In the genomic region with DNA sequence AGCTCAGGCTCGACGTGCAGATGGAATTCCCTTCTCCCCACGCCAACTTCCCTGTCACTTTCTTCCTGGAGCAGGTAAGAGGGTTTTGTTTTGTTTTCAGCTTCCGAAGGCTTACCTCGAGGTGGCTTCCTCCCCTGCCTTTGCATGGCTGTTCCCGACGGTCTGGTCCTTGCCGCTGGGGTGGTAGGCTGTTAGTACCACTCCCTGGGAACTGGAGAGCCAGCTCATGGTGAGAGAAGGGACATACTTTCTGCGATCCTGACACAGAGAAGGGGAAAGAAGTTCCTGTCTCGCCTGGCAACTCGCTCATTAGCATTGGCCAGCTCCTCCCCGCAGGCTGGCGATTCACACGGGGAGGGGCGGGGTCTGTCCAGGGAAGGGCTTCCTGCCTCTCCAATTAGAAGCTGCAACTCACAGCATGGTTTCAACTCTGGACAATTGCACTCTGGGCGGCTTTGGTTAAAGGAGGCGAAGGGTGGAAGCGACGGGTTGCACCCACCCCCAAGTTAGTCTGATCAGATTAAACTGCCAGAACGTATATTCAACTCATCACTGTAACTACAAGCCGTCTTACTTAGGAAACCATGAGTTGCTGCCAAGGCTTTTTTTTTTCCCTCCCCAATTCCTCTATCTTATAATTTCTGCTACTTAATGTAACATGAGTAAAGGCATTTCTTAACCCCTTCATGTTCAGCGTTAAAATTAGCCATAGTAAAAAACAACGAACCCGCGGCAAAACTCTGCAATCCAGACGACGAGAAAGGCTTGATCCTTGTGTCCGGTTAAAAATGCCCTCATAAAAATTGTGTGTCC, we compare ENCODE assay signal across 8 cellular contexts. TPM values are rescaled to one million over a fixed set of nuclear protein-coding genes. Genes with fewer than 3 reads are reported as not detected.
DNase-seq lines count a peak whose midpoint lies in the region; TF ChIP-seq lines count a peak whose summit lies in the region.

A gene with protein sequence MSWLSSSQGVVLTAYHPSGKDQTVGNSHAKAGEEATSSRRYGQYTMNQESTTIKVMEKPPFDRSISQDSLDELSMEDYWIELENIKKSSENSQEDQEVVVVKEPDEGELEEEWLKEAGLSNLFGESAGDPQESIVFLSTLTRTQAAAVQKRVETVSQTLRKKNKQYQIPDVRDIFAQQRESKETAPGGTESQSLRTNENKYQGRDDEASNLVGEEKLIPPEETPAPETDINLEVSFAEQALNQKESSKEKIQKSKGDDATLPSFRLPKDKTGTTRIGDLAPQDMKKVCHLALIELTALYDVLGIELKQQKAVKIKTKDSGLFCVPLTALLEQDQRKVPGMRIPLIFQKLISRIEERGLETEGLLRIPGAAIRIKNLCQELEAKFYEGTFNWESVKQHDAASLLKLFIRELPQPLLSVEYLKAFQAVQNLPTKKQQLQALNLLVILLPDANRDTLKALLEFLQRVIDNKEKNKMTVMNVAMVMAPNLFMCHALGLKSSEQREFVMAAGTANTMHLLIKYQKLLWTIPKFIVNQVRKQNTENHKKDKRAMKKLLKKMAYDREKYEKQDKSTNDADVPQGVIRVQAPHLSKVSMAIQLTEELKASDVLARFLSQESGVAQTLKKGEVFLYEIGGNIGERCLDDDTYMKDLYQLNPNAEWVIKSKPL (minus strand): TSS at position 269 of the 813 bp plus-strand sequence. CDS start 41 bp downstream, at position 228.

- H3K4me1 Mint-ChIP-seq in H9: peaks cover 31 to 33% of the 10 kb centered on the region in 2 experiments

- H3K4ac ChIP-seq in H9 (ENCODE audit: low read depth, low read length): no peak within 1 kb of the TSS

- intact Hi-C loops in T-helper 2 cell treated with Interferon-gamma antibody and Interleukin-4, amounts not matched to agents 100 ng/mL and 5 ng/mL, for 36 hours (cut with micrococcal nuclease): loop anchor here (1.0 kb wide), 2 partner anchors 26 to 38 kb away; no protein-coding TSS in a partner anchor

- no peak within 1 kb of the TSS for H3K14ac ChIP-seq in H9 (ENCODE audit: insufficient read depth, low read length)

- H3K4me1 ChIP-seq in H9 (ENCODE audit: insufficient read depth, low read length) (no peaks in the 10 kb centered on the region; the same call in 1 of the 2 replicates), MM.1S (ENCODE audit: low read length) (peaks cover 21% of the 10 kb centered on the region)

- no peaks in the 10 kb centered on the region for H3F3A ChIP-seq in MM.1S (ENCODE audit: insufficient read depth, low read length)

- in situ Hi-C loops in astrocyte of the cerebellum (cut with HindIII; ENCODE audit: low sequenced_read_pairs): no loop called here

- WGBS in H9 (ENCODE audit: extremely low coverage, insufficient read length, low lambda C conversion rate): no CpG with 5 or more reads among the region's 28 CpGs

- H3T11ph ChIP-seq in H9 (ENCODE audit: low read length): no peak within 1 kb of the TSS

- no peak within 1 kb of the TSS for H4K5ac ChIP-seq in H9 (ENCODE audit: insufficient read length, low read depth, low read length)

- H4K91ac ChIP-seq in H9 (ENCODE audit: insufficient read length, low read depth, low read length): no peak within 1 kb of the TSS

- no peak for TF ChIP-seq CTCF in H9 (conservative IDR thresholded peaks at IDR 0.05)
- no peak for TF ChIP-seq CTCF in MM.1S (IDR thresholded peaks at IDR 0.05; ENCODE audit: low read length)
- no peak for TF ChIP-seq CTCF in astrocyte of the cerebellum (IDR thresholded peaks at IDR 0.05; ENCODE audit: low read depth, low read length, missing control alignments)
- TF ChIP-seq CTCF in retinal pigment epithelial cell (conservative IDR thresholded peaks at IDR 0.05; ENCODE audit: low read depth, low read length): no peak

- no peak within 1 kb of the TSS for H3K23ac ChIP-seq in H9 (ENCODE audit: insufficient read length, low read depth, low read length)

- peak within 1 kb of the TSS; percentile 2 for H2AFZ ChIP-seq in H9 (ENCODE audit: low read length)
- peak within 1 kb of the TSS; percentile 70 for H2AFZ ChIP-seq in MM.1S (ENCODE audit: low read length)

- no peaks in the 10 kb centered on the region for H3K9me2 ChIP-seq in MM.1S (replicated peaks; ENCODE audit: insufficient read depth, low read length)

- no peaks in the 10 kb centered on the region for H4K20me1 ChIP-seq in H9 (ENCODE audit: control insufficient read depth, insufficient read depth, insufficient read length)
- H4K20me1 ChIP-seq in MM.1S (ENCODE audit: insufficient read depth, low read length): no peaks in the 10 kb centered on the region

- no peak within 1 kb of the TSS for H2BK120ac ChIP-seq in H9 (ENCODE audit: low read depth, low read length, poor library complexity, severe bottlenecking)

- H3K9me3 ChIP-seq in H9 (ENCODE audit: control insufficient read depth, low read depth, low read length) (no peaks in the 10 kb centered on the region), MM.1S (replicated peaks; ENCODE audit: insufficient read depth, low read length) (no peaks in the 10 kb centered on the region)

- no peaks in the 10 kb centered on the region; the same call in 1 of the 2 replicates for H3K27me3 Mint-ChIP-seq in H9 (ENCODE audit: low read depth)

- H3K79me1 ChIP-seq in H9 (ENCODE audit: insufficient read depth, low read depth, low read length, poor library complexity, severe bottlenecking): no peaks in the 10 kb centered on the region

- H3K9ac ChIP-seq in H9 (ENCODE audit: extremely low read depth, insufficient read length, low read length) (peak within 1 kb of the TSS; percentile 13), MM.1S (ENCODE audit: low read length) (peak within 1 kb of the TSS; percentile 86)

- no peak within 1 kb of the TSS for H3K56ac ChIP-seq in H9 (ENCODE audit: insufficient read length, low read depth, low read length)

- H2AK5ac ChIP-seq in H9 (ENCODE audit: insufficient read length, low read length): no peak within 1 kb of the TSS

- H3K27ac ChIP-seq in H9 (ENCODE audit: insufficient read length, low read depth, low read length): no peak within 1 kb of the TSS
- H3K27ac ChIP-seq in MM.1S (ENCODE audit: low read length): peak within 1 kb of the TSS; percentile 76

- no peak within 1 kb of the TSS for H2BK20ac ChIP-seq in H9 (ENCODE audit: low read depth, low read length, poor library complexity, severe bottlenecking)

- H3K27ac Mint-ChIP-seq in H9: peak within 1 kb of the TSS; percentile 48 to 95 (median 89); a peak in 5 of 7 replicates

- no peaks in the 10 kb centered on the region for H3K36me3 ChIP-seq in MM.1S (replicated peaks; ENCODE audit: insufficient read depth, low read length)

- H3K79me2 ChIP-seq in H9 (ENCODE audit: insufficient read depth, low read length) (no peaks in the 10 kb centered on the region), MM.1S (ENCODE audit: low read length) (peaks cover 49% of the 10 kb centered on the region)

- H3K23me2 ChIP-seq in H9 (ENCODE audit: insufficient read length, low read depth, low read length, poor library complexity, severe bottlenecking): peaks cover 6% of the 10 kb centered on the region

- H3K18ac ChIP-seq in H9 (ENCODE audit: insufficient read length, low read depth, low read length): no peak within 1 kb of the TSS

- no peaks in the 10 kb centered on the region for H3K36me3 Mint-ChIP-seq in H9 (ENCODE audit: insufficient read depth in 1 of 3, low read depth in 3 of 3)

- H2BK15ac ChIP-seq in H9 (ENCODE audit: low read depth, low read length): no peak within 1 kb of the TSS

- no peaks in the 10 kb centered on the region; a peak in 1 of 5 replicates for H3K9me3 Mint-ChIP-seq in H9

- H3K4me3 Mint-ChIP-seq in H9: peak within 1 kb of the TSS; percentile 81 to 89

- no peak within 1 kb of the TSS for H2BK12ac ChIP-seq in H9 (ENCODE audit: insufficient read length, low read depth, low read length)

- H4K8ac ChIP-seq in H9 (replicated peaks; ENCODE audit: insufficient read length, low read depth, low read length): no peak within 1 kb of the TSS

- peak within 1 kb of the TSS; percentile 60 for H3K4me2 ChIP-seq in H9 (ENCODE audit: insufficient read depth, insufficient read length, low read length)
- peak within 1 kb of the TSS; percentile 70 for H3K4me2 ChIP-seq in MM.1S (ENCODE audit: low read depth, low read length)

- H2BK5ac ChIP-seq in H9 (ENCODE audit: insufficient read length, low read length): no peak within 1 kb of the TSS

- H3K4me3 ChIP-seq in MM.1S (ENCODE audit: low read length): peak within 1 kb of the TSS; percentile 88
- peak within 1 kb of the TSS; percentile 70 for H3K4me3 ChIP-seq in astrocyte of the cerebellum (ENCODE audit: low read depth, low read length)
- H3K4me3 ChIP-seq in retinal pigment epithelial cell (ENCODE audit: low read length): peak within 1 kb of the TSS; percentile 70

- no peaks in the 10 kb centered on the region for H3K27me3 ChIP-seq in H9 (ENCODE audit: insufficient read depth, low read length)
- no peaks in the 10 kb centered on the region for H3K27me3 ChIP-seq in MM.1S (replicated peaks; ENCODE audit: insufficient read depth, low read length)

- DNase-seq in GM04504 (ENCODE audit: low read depth) (peak; percentile 88), H9 (peak; percentile 91), MM.1S (peak; percentile 86), astrocyte of the cerebellum (ENCODE audit: low read depth) (peak; percentile 75), hippocampal formation (lab: John Stamatoyannopoulos, UW) (peak; percentile 57 to 63), retinal pigment epithelial cell (ENCODE audit: low read depth) (peak; percentile 87), middle frontal gyrus (ENCODE audit: extremely low spot score, low spot score) (no peak)

RNA-seq across cellular contexts. Expression of the gene that starts here (rescaled TPM):
- 2.0 and 2.4 TPM in 2 replicates for total RNA-seq in H9 (2021)
- 9.2 and 12.4 TPM in 2 replicates for total RNA-seq in T-helper 2 cell treated with Interferon-gamma antibody and Interleukin-4, amounts not matched to agents 100 ng/mL and 5 ng/mL, for 36 hours
